ENCODE assay signal across 8 cellular contexts in genomic region chr20:21303061-21303871, GRCh38. TPM values are rescaled to one million over a fixed set of nuclear protein-coding genes. Genes with fewer than 3 reads are reported as not detected.
A peak's percentile ranks its signal among the peaks of the same experiment; 100 is the strongest.
DNase-seq lines count a peak whose midpoint lies in the region; TF ChIP-seq lines count a peak whose summit lies in the region.

A gene with protein sequence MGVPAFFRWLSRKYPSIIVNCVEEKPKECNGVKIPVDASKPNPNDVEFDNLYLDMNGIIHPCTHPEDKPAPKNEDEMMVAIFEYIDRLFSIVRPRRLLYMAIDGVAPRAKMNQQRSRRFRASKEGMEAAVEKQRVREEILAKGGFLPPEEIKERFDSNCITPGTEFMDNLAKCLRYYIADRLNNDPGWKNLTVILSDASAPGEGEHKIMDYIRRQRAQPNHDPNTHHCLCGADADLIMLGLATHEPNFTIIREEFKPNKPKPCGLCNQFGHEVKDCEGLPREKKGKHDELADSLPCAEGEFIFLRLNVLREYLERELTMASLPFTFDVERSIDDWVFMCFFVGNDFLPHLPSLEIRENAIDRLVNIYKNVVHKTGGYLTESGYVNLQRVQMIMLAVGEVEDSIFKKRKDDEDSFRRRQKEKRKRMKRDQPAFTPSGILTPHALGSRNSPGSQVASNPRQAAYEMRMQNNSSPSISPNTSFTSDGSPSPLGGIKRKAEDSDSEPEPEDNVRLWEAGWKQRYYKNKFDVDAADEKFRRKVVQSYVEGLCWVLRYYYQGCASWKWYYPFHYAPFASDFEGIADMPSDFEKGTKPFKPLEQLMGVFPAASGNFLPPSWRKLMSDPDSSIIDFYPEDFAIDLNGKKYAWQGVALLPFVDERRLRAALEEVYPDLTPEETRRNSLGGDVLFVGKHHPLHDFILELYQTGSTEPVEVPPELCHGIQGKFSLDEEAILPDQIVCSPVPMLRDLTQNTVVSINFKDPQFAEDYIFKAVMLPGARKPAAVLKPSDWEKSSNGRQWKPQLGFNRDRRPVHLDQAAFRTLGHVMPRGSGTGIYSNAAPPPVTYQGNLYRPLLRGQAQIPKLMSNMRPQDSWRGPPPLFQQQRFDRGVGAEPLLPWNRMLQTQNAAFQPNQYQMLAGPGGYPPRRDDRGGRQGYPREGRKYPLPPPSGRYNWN (plus strand): TSS chr20:21303331. CDS start chr20:21303399, 68 bp downstream.

- peaks cover 9% of the 10 kb centered on the region for H3K36me3 Mint-ChIP-seq in neural crest cell (ENCODE audit: low read depth)

- no peaks in the 10 kb centered on the region for H3K9me3 ChIP-seq in HAP-1
- no peaks in the 10 kb centered on the region for H3K9me3 ChIP-seq in MG63
- H3K9me3 ChIP-seq in stomach smooth muscle (ENCODE audit: control insufficient read depth in 2 of 2, low read length in 2 of 2), result no peaks in the 10 kb centered on the region

- H3K36me3 ChIP-seq in HAP-1 (replicated peaks) (peaks cover 10% of the 10 kb centered on the region), MG63 (peaks cover 2% of the 10 kb centered on the region), stomach smooth muscle (ENCODE audit: control insufficient read depth in 2 of 2, insufficient read depth in 2 of 2, low read length in 2 of 2) (no peaks in the 10 kb centered on the region)

- peak within 1 kb of the TSS; percentile 97 for H3K4me3 Mint-ChIP-seq in neural crest cell

- TF ChIP-seq CTCF in fibroblast of villous mesenchyme (IDR thresholded peaks at IDR 0.05; ENCODE audit: insufficient read depth, low read depth, low read length) (no peak), neural crest cell (conservative IDR thresholded peaks at IDR 0.05) (no peak)

- peaks cover 15% of the 10 kb centered on the region for H3K27me3 Mint-ChIP-seq in neural crest cell (ENCODE audit: low read depth)

- in situ Hi-C loops in G401 (cut with HindIII; ENCODE audit: low sequenced_read_pairs) (no loop called here), HAP-1 (cut with MboI; ENCODE audit: low sequenced_read_pairs) (no loop called here)

- H3K4me1 ChIP-seq in HAP-1 (peaks cover 16% of the 10 kb centered on the region), stomach smooth muscle (ENCODE audit: control insufficient read depth, insufficient read depth, low read length) (peaks cover 12% of the 10 kb centered on the region)

- H3K27ac Mint-ChIP-seq in neural crest cell (ENCODE audit: unreplicated experiment), result peak within 1 kb of the TSS; percentile 100

- H3K9ac ChIP-seq in stomach smooth muscle (ENCODE audit: low read length in 2 of 2), result peak within 1 kb of the TSS; percentile 81 to 94

- H3K27me3 ChIP-seq in HAP-1 (ENCODE audit: low read depth), result no peaks in the 10 kb centered on the region
- H3K27me3 ChIP-seq in MG63, result no peaks in the 10 kb centered on the region
- peaks cover 0 to 3% of the 10 kb centered on the region in 2 donors for H3K27me3 ChIP-seq in stomach smooth muscle (ENCODE audit: control insufficient read depth in 1 of 2, insufficient read depth in 2 of 2, low read length in 2 of 2)

- H3K4me3 ChIP-seq in HAP-1 (peak within 1 kb of the TSS; percentile 76), MG63 (peak within 1 kb of the TSS; percentile 83), fibroblast of villous mesenchyme (ENCODE audit: low read depth, low read length) (peak within 1 kb of the TSS; percentile 82), stomach smooth muscle (ENCODE audit: low read length in 2 of 2) (peak within 1 kb of the TSS; percentile 78 to 86)

- H3K27ac ChIP-seq in stomach smooth muscle (ENCODE audit: low read length), result peak within 1 kb of the TSS; percentile 90

- peaks cover 27% of the 10 kb centered on the region for H3K4me1 Mint-ChIP-seq in neural crest cell

- DNase-seq in G401 (ENCODE audit: low spot score) (peak; percentile 93), HAP-1 (ENCODE audit: low spot score in 2 of 2) (peak; percentile 89 to 97), MG63 (peak; percentile 92), SHP77 treated with DMSO at 0.1 percent for 48 hours (lab: John Stamatoyannopoulos, UW) (peak; percentile 79), activated gamma-delta T cell (lab: John Stamatoyannopoulos, UW) (peak; percentile 93), fibroblast of villous mesenchyme (ENCODE audit: low read depth) (peak; percentile 96), neural crest cell (ENCODE audit: low read depth, low spot score) (peak; percentile 94)

- H3K9me3 Mint-ChIP-seq in neural crest cell, result no peaks in the 10 kb centered on the region

RNA-seq across cellular contexts. Expression of the gene that starts here (rescaled TPM):
- total RNA-seq in G401 (2014; rRNA removed; shearing (Covaris generic)), result 92.7 and 123 TPM in 2 replicates
- total RNA-seq in MG63 (2014; rRNA removed; shearing (Covaris generic); ENCODE audit: low replicate concordance), result 79.9 and 105 TPM in 2 replicates
- 71.8 and 90.2 TPM in 2 replicates for total RNA-seq in fibroblast of villous mesenchyme
- 101 and 102 TPM in 2 replicates for total RNA-seq in neural crest cell

Comparison
In these comparisons a context has a peak if more than half of its experiments do, and no peak if none do; other contexts are left out.
1. Peak in every context shown above with its lines: DNase-seq, H3K4me3 ChIP-seq and H3K27ac ChIP-seq.